ENCODE assay signal across 1 cellular context in genomic region chr17:56636276-56636675, GRCh38.
TF ChIP-seq lines count a peak whose summit lies in the region.

No MANE protein-coding gene starts in this region.

TF ChIP-seq in SK-N-SH treated with all-trans-retinoic acid at 6 μM for 48 hours, 23 proteins besides CTCF, POLR2A, EP300 and RAD21 (continued from another document):
- TF ChIP-seq, protein P1, sequence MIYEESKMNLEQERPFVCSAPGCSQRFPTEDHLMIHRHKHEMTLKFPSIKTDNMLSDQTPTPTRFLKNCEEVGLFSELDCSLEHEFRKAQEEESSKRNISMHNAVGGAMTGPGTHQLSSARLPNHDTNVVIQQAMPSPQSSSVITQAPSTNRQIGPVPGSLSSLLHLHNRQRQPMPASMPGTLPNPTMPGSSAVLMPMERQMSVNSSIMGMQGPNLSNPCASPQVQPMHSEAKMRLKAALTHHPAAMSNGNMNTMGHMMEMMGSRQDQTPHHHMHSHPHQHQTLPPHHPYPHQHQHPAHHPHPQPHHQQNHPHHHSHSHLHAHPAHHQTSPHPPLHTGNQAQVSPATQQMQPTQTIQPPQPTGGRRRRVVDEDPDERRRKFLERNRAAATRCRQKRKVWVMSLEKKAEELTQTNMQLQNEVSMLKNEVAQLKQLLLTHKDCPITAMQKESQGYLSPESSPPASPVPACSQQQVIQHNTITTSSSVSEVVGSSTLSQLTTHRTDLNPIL (CRISPR knock-in tag; IDR thresholded peaks at IDR 0.05; ENCODE audit: low read depth): no peak
- no peak for TF ChIP-seq CSRNP3 (CRISPR knock-in tag; IDR thresholded peaks at IDR 0.05)
- no peak for TF ChIP-seq ZNF565 (CRISPR knock-in tag; conservative IDR thresholded peaks at IDR 0.05; ENCODE audit: low read depth)
- no peak for TF ChIP-seq CSDC2 (CRISPR knock-in tag; IDR thresholded peaks at IDR 0.05)
